14 cellular contexts compared by ENCODE assay signal in genomic region chr9:93960221-93960970, GRCh38. TPM values are rescaled to one million over a fixed set of nuclear protein-coding genes. Genes with fewer than 3 reads are reported as not detected.
DNase-seq lines count a peak whose midpoint lies in the region; ATAC-seq and TF ChIP-seq lines count a peak whose summit lies in the region.
"Had no signal": no experiment of that assay in that cellular context is flagged by ENCODE, and none has a peak within 500 bp of the region (broad histone marks: within the 10 kb centered on the region; RNA-seq: fewer than 3 reads in every experiment).

No MANE protein-coding gene starts in this region.

- H2AFZ ChIP-seq in GM23338: peak overlapping the region; percentile 76; the same call in 1 of the 2 replicates

- peaks cover 75% of the 10 kb centered on the region for H3K27me3 Mint-ChIP-seq in GM23338 (ENCODE audit: insufficient read depth, low read depth, poor library complexity)
- H3K27me3 Mint-ChIP-seq in WTC11 (ENCODE audit: low read depth): peaks cover 77% of the 10 kb centered on the region
- peaks cover 14 to 24% (median 24%) of the 10 kb centered on the region in 3 donors for H3K27me3 Mint-ChIP-seq in immature natural killer cell (ENCODE audit: low read depth in 3 of 3)

- H3K79me2 ChIP-seq in GM23338 (replicated peaks; ENCODE audit: insufficient read depth): no peaks in the 10 kb centered on the region

- H3K4me3 Mint-ChIP-seq in GM23338 (peak overlapping the region; percentile 44; the same call in 1 of the 3 replicates), WTC11 (peak overlapping the region; percentile 47), immature natural killer cell (peak overlapping the region; percentile 40 to 64 (median 50))

- H3K9me3 Mint-ChIP-seq in GM23338: peaks cover 7% of the 10 kb centered on the region
- no peaks in the 10 kb centered on the region for H3K9me3 Mint-ChIP-seq in WTC11
- no peaks in the 10 kb centered on the region for H3K9me3 Mint-ChIP-seq in immature natural killer cell

- peak overlapping the region; percentile 82 for H3K4me2 ChIP-seq in GM23338

- H3K4me3 ChIP-seq in GM23338: peak overlapping the region; percentile 51

- peaks cover 10% of the 10 kb centered on the region; the same call in 1 of the 2 replicates for H3F3A ChIP-seq in GM23338 (replicated peaks; ENCODE audit: low read depth)

- peaks cover 34% of the 10 kb centered on the region for H3K4me1 Mint-ChIP-seq in GM23338
- peaks cover 43% of the 10 kb centered on the region for H3K4me1 Mint-ChIP-seq in WTC11
- peaks cover 23 to 31% of the 10 kb centered on the region in 2 donors for H3K4me1 Mint-ChIP-seq in immature natural killer cell

- H3K9me2 ChIP-seq in GM23338 (ENCODE audit: insufficient read depth): no peaks in the 10 kb centered on the region

- no peaks in the 10 kb centered on the region for H3K36me3 ChIP-seq in GM23338 (ENCODE audit: insufficient read depth)
- H3K36me3 ChIP-seq: tibial nerve had no signal

- TF ChIP-seq CTCF in GM23338 (conservative IDR thresholded peaks at IDR 0.05; ENCODE audit: low read depth in 2 of 2): no peak
- no peak for TF ChIP-seq CTCF in WTC11 (IDR thresholded peaks at IDR 0.05)

- peaks cover 2% of the 10 kb centered on the region; the same call in 1 of the 3 replicates for H3K36me3 Mint-ChIP-seq in GM23338 (ENCODE audit: low read depth)
- no peaks in the 10 kb centered on the region for H3K36me3 Mint-ChIP-seq in WTC11
- no peaks in the 10 kb centered on the region for H3K36me3 Mint-ChIP-seq in immature natural killer cell
- H3K36me3 Mint-ChIP-seq: brain had no signal

- CTCF ChIA-PET in WTC11 (lab: Charles Lee): interaction anchor here (1.0 to 6.8 kb wide), 9 partner anchors 12 to 278 kb away, joined by 3 to 42 read pairs (median 5); no protein-coding TSS in a partner anchor

- POLR2A ChIA-PET in WTC11 (lab: Charles Lee): interaction anchor here (2.3 kb wide), 1 partner anchor 12 kb away, joined by 7 read pairs; no protein-coding TSS in a partner anchor

- DNase-seq in GM23338 (ENCODE audit: low spot score): peak; percentile 75
- DNase-seq in WTC11 (ENCODE audit: low spot score): peak; percentile 59
- DNase-seq in immature natural killer cell: peak in 1 of 3 donors; percentile 13
- DNase-seq in retina: peak; percentile 70
- DNase-seq in GM19240 (ENCODE audit: insufficient read length, low spot score): no peak
- DNase-seq: hippocampal formation, NCI-H1092 treated with DMSO at 0.1 percent for 48 hours had no signal

- peaks cover 75% of the 10 kb centered on the region for H3K27me3 ChIP-seq in GM23338 (ENCODE audit: insufficient read depth)

- peak; percentile 10 for ATAC-seq in GM23338
- ATAC-seq in WTC11: no peak; the same call in 1 of the 2 replicates
- ATAC-seq in HG02763 (IDR thresholded peaks at IDR 0.05; ENCODE audit: unreplicated experiment): no peak
- no peak for ATAC-seq in HG02642 (IDR thresholded peaks at IDR 0.05; ENCODE audit: poor library complexity, unreplicated experiment)
- ATAC-seq: sciatic nerve had no signal

- peaks cover 18% of the 10 kb centered on the region; the same call in 1 of the 2 replicates for H4K20me1 ChIP-seq in GM23338 (replicated peaks; ENCODE audit: insufficient read depth)

- H3K27ac ChIP-seq in GM23338 (ENCODE audit: low read depth): no peak overlapping the region
- H3K27ac ChIP-seq: tibial nerve had no signal

- H3K27ac Mint-ChIP-seq in GM23338 (no peak overlapping the region), WTC11 (no peak overlapping the region), immature natural killer cell (no peak overlapping the region)
- H3K27ac Mint-ChIP-seq: brain had no signal

- H3K4me1 ChIP-seq in GM23338 (ENCODE audit: insufficient read depth): peaks cover 51% of the 10 kb centered on the region

TF ChIP-seq in GM23338, 12 proteins besides CTCF, POLR2A, EP300 and RAD21:
- TF ChIP-seq JUNB (IDR thresholded peaks at IDR 0.05; ENCODE audit: unreplicated experiment): no peak
- peak; percentile 87 for TF ChIP-seq EZH2phosphoT487 (IDR thresholded peaks at IDR 0.05; ENCODE audit: unreplicated experiment)

TF ChIP-seq in WTC11, 78 proteins besides CTCF, POLR2A, EP300 and RAD21:
- TF ChIP-seq PREB (CRISPR knock-in tag; IDR thresholded peaks at IDR 0.05; ENCODE audit: borderline replicate concordance): no peak
- peak; percentile 79; the same call in 1 of the 2 replicates for TF ChIP-seq ZNF512 (CRISPR knock-in tag; IDR thresholded peaks at IDR 0.05; ENCODE audit: borderline replicate concordance)
- TF ChIP-seq, protein P1, sequence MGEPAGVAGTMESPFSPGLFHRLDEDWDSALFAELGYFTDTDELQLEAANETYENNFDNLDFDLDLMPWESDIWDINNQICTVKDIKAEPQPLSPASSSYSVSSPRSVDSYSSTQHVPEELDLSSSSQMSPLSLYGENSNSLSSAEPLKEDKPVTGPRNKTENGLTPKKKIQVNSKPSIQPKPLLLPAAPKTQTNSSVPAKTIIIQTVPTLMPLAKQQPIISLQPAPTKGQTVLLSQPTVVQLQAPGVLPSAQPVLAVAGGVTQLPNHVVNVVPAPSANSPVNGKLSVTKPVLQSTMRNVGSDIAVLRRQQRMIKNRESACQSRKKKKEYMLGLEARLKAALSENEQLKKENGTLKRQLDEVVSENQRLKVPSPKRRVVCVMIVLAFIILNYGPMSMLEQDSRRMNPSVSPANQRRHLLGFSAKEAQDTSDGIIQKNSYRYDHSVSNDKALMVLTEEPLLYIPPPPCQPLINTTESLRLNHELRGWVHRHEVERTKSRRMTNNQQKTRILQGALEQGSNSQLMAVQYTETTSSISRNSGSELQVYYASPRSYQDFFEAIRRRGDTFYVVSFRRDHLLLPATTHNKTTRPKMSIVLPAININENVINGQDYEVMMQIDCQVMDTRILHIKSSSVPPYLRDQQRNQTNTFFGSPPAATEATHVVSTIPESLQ (CRISPR knock-in tag; IDR thresholded peaks at IDR 0.05): no peak
- TF ChIP-seq ETV6 (CRISPR knock-in tag; IDR thresholded peaks at IDR 0.05): 0 out of 2 replicates have a peak, but pooled peaks have one; percentile 25
- no peak for TF ChIP-seq ZNF121 (CRISPR knock-in tag; IDR thresholded peaks at IDR 0.05)
- TF ChIP-seq ZBTB21 (CRISPR knock-in tag; IDR thresholded peaks at IDR 0.05; ENCODE audit: borderline replicate concordance): 0 out of 2 replicates have a peak, but pooled peaks have one; percentile 23
- TF ChIP-seq, protein P2, sequence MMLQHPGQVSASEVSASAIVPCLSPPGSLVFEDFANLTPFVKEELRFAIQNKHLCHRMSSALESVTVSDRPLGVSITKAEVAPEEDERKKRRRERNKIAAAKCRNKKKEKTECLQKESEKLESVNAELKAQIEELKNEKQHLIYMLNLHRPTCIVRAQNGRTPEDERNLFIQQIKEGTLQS (CRISPR knock-in tag; conservative IDR thresholded peaks at IDR 0.05): no peak
- no peak for TF ChIP-seq ZNF281 (CRISPR knock-in tag; IDR thresholded peaks at IDR 0.05)

RNA-seq across cellular contexts. Expression of gene BARX1, which starts 5.2 kb away (rescaled TPM):
- total RNA-seq in GM23338 (2014; rRNA removed; shearing (Covaris generic)): 1.6 and 2.1 TPM in 2 replicates
- polyA plus RNA-seq in GM23338 (2016; fragmentation: Nextera tagmentation; extraction: Ambion mirVana): 0.87 and 1.1 TPM in 2 replicates
- total RNA-seq in WTC11 (2021): 8.9 to 10.6 TPM (median 9.0 TPM) in 3 replicates
- polyA plus RNA-seq in immature natural killer cell: not detected
- total RNA-seq: epithelial cell of proximal tubule, mononuclear cell, sciatic nerve, tibial nerve had no signal
